ENCODE assay signal across 22 cellular contexts in genomic region chr1:27952147-27952546, GRCh38. TPM values are rescaled to one million over a fixed set of nuclear protein-coding genes. Genes with fewer than 3 reads are reported as not detected.
A peak's percentile ranks its signal among the peaks of the same experiment; 100 is the strongest.
DNase-seq lines count a peak whose midpoint lies in the region; ATAC-seq, FAIRE-seq and TF ChIP-seq lines count a peak whose summit lies in the region.
"Had no signal": no experiment of that assay in that cellular context is flagged by ENCODE, and none has a peak within 500 bp of the region (broad histone marks: within the 10 kb centered on the region; RNA-seq: fewer than 3 reads in every experiment).

No MANE protein-coding gene starts in this region.

- no peak for DNase-seq in left ventricle myocardium superior
- DNase-seq in right atrium auricular region (ENCODE audit: low spot score), result no peak
- peak; percentile 62 for DNase-seq in transverse colon
- no peak for DNase-seq in H54 (ENCODE audit: insufficient read length, low spot score)
- DNase-seq: DMS153, NCI-H1048, NCI-H1417 treated with DMSO at 0.1 percent for 48 hours, NCI-H1694 treated with DMSO at 0.1 percent for 48 hours, NCI-H2081, NCI-H2227 treated with DMSO at 0.1 percent for 48 hours, NCI-H526 treated with DMSO at 0.1 percent for 48 hours, RPMI8226, SHP77 had no signal

- peak; percentile 49 for ATAC-seq in left ventricle myocardium superior
- peak; percentile 49 for ATAC-seq in esophagus mucosa
- ATAC-seq in GM18498 (IDR thresholded peaks at IDR 0.05; ENCODE audit: unreplicated experiment), result no peak
- ATAC-seq: GM23338 had no signal

- TF ChIP-seq EP300 in transverse colon (IDR thresholded peaks at IDR 0.05; ENCODE audit: low read depth), result no peak

- intact Hi-C loops in left ventricle myocardium superior (cut with micrococcal nuclease), result no loop called here
- intact Hi-C loops in transverse colon (cut with DNase I; ENCODE audit: low total_unique reads), result no loop called here

- FAIRE-seq in H54 (lab: Jason Lieb, UNC), result no peak
- FAIRE-seq: GM18507 had no signal

- 47 to 52% methylated on average over 3 of the region's 3 CpGs for WGBS in transverse colon (ENCODE audit: low coverage in 1 of 2), 2 donors

- in situ Hi-C loops in transverse colon (cut with MboI; ENCODE audit: low pct_ligation_motif_present in 1 of 4, low pct_unique_long_range_greater_than_20kb in 1 of 4, low sequenced_read_pairs in 3 of 4), result no loop called here

- no peaks in the 10 kb centered on the region for H3K9me3 ChIP-seq in right atrium auricular region
- no peaks in the 10 kb centered on the region for H3K9me3 ChIP-seq in mucosa of stomach (ENCODE audit: control insufficient read depth, low read length)
- no peaks in the 10 kb centered on the region for H3K9me3 ChIP-seq in transverse colon
- H3K9me3 ChIP-seq: HAP-1 had no signal

- peak overlapping the region; percentile 30 for H3K9ac ChIP-seq in mucosa of stomach (ENCODE audit: low read length)
- H3K9ac ChIP-seq: KMS-11 had no signal

- H3K4me3 ChIP-seq in right atrium auricular region, result no peak overlapping the region
- H3K4me3 ChIP-seq in mucosa of stomach (ENCODE audit: low read length), result no peak overlapping the region
- no peak overlapping the region for H3K4me3 ChIP-seq in transverse colon
- H3K4me3 ChIP-seq: GM23338, HAP-1 had no signal

- H3K27ac ChIP-seq in right atrium auricular region (no peak overlapping the region), transverse colon (peak overlapping the region; percentile 62 to 79 (median 69))
- H3K27ac ChIP-seq: KMS-11 had no signal

- no peak for TF ChIP-seq CTCF in right atrium auricular region (IDR thresholded peaks at IDR 0.05)
- TF ChIP-seq CTCF in transverse colon (IDR thresholded peaks at IDR 0.05), result no peak

- H3K27me3 ChIP-seq in right atrium auricular region (no peaks in the 10 kb centered on the region), mucosa of stomach (ENCODE audit: control insufficient read depth, insufficient read depth, low read length) (no peaks in the 10 kb centered on the region), transverse colon (no peaks in the 10 kb centered on the region)

- H3K36me3 ChIP-seq in right atrium auricular region (no peaks in the 10 kb centered on the region), mucosa of stomach (ENCODE audit: control insufficient read depth, insufficient read depth, low read length) (no peaks in the 10 kb centered on the region), transverse colon (no peaks in the 10 kb centered on the region)
- H3K36me3 ChIP-seq: HAP-1 had no signal

- TF ChIP-seq POLR2A in transverse colon (IDR thresholded peaks at IDR 0.05), result no peak
- TF ChIP-seq POLR2A in H54 (IDR thresholded peaks at IDR 0.05; ENCODE audit: low read depth, low read length), result no peak

- H3K4me1 ChIP-seq in right atrium auricular region (peaks cover 0 to 7% of the 10 kb centered on the region in 2 donors), mucosa of stomach (ENCODE audit: control insufficient read depth, insufficient read depth, low read length) (peaks cover 29% of the 10 kb centered on the region), transverse colon (peaks cover 4 to 17% (median 8%) of the 10 kb centered on the region in 4 donors)
- H3K4me1 ChIP-seq: HAP-1 had no signal

RNA-seq across cellular contexts. Expression of gene XKR8, which starts 7.6 kb away (rescaled TPM):
- total RNA-seq in left ventricle myocardium superior (5.3 TPM), right atrium auricular region (10 to 100 TPM in 1 of 2 donors, 1 to 10 TPM in 1; 6.8 to 10.8 TPM), esophagus mucosa (3.5 TPM), transverse colon (10 to 100 TPM in 3 of 4 donors, 1 to 10 TPM in 1; 8.6 to 13.8 (median 10.4) TPM)
- total RNA-seq: SK-MEL-5 had no signal

RNA-seq across cellular contexts. Expression of gene SMPDL3B, which starts 17.3 kb away (rescaled TPM):
- total RNA-seq in left ventricle myocardium superior, result not detected
- total RNA-seq in right atrium auricular region, result 1 to 10 TPM in 1 of 2 donors, under 1 TPM in 1; 0.78 to 6.7 TPM
- 1.8 TPM for total RNA-seq in esophagus mucosa
- total RNA-seq in transverse colon, result 10 to 100 TPM; 14.1 to 64.3 (median 57.4) TPM
- total RNA-seq: A172 had no signal

RNA-seq across cellular contexts. Expression of gene RPA2, which starts 37.8 kb away (rescaled TPM):
- total RNA-seq in left ventricle myocardium superior (25.5 TPM), right atrium auricular region (10 to 100 TPM; 16.9 to 27.8 TPM), esophagus mucosa (18.8 TPM), transverse colon (10 to 100 TPM in 3 of 4 donors, 1 to 10 TPM in 1; 2.0 to 26.6 (median 16.6) TPM)

Comparison
In these comparisons a context has a peak if more than half of its experiments do, and no peak if none do; other contexts are left out.
1. H3K27ac ChIP-seq: peak in transverse colon (4 of 4); none in right atrium auricular region (0 of 2).